ENCODE assay signal across 16 cellular contexts in the genomic region with DNA sequence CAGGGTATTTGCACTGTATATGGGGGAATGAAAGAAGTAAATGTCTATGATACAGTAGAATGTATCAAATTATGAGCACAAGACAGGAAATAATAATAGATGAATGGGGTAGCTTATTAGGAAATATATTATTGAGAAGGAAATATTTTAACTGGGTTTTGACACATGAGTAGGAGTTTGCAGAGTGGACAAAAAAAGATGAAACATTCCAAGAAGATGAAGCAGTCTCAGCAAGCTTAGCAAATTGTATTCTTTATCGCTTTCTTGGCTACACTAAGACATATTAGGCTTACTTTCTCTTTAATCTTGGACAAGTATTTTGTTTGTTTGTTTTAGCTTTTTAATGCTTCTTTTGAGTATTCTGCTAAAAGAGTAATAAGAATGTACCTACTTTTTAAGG. TPM values are rescaled to one million over a fixed set of nuclear protein-coding genes. Genes with fewer than 3 reads are reported as not detected.
DNase-seq lines count a peak whose midpoint lies in the region; ATAC-seq and TF ChIP-seq lines count a peak whose summit lies in the region.
"Had no signal": no experiment of that assay in that cellular context is flagged by ENCODE, and none has a peak within 500 bp of the region (broad histone marks: within the 10 kb centered on the region; RNA-seq: fewer than 3 reads in every experiment).

No MANE protein-coding gene starts in this region.

- H3K9me3 ChIP-seq in GM23248 (ENCODE audit: low read depth), result no peaks in the 10 kb centered on the region
- peaks cover 3% of the 10 kb centered on the region for H3K9me3 ChIP-seq in RWPE2 (ENCODE audit: severe bottlenecking)
- H3K9me3 ChIP-seq in ascending aorta, result no peaks in the 10 kb centered on the region
- H3K9me3 ChIP-seq in hepatocyte (ENCODE audit: low read depth), result no peaks in the 10 kb centered on the region
- H3K9me3 ChIP-seq: BE2C had no signal

- DNase-seq in GM23248 (peak; percentile 24), RWPE2 (ENCODE audit: low spot score) (no peak), iris pigment epithelial cell (ENCODE audit: low read depth) (peak; percentile 27), ascending aorta (ENCODE audit: low spot score in 2 of 2) (no peak), hepatocyte (ENCODE audit: low spot score) (no peak), immature natural killer cell (no peak)
- no peak for DNase-seq in activated CD4-positive, alpha-beta T cell treated with anti-CD3 and anti-CD28 coated beads for 48 hours
- DNase-seq: BE2C; CD4-positive, alpha-beta T cell; DMS53; GOT3; NCI-H1092 treated with DMSO at 0.1 percent for 48 hours; NCI-H524 had no signal

- H3K9ac ChIP-seq in GM23248, result no peak overlapping the region

- no peak overlapping the region for H2AFZ ChIP-seq in GM23248
- no peak overlapping the region for H2AFZ ChIP-seq in hepatocyte

- no peak overlapping the region for H3K4me3 Mint-ChIP-seq in immature natural killer cell
- H3K4me3 Mint-ChIP-seq: CD4-positive, alpha-beta T cell had no signal

- H3K27ac ChIP-seq in GM23248 (peak overlapping the region; percentile 8), RWPE2 (ENCODE audit: poor library complexity, severe bottlenecking) (peak overlapping the region; percentile 70), ascending aorta (no peak overlapping the region), hepatocyte (no peak overlapping the region)

- H3K27me3 ChIP-seq in GM23248 (replicated peaks; ENCODE audit: insufficient read depth) (no peaks in the 10 kb centered on the region), RWPE2 (ENCODE audit: insufficient read depth, poor library complexity, severe bottlenecking) (no peaks in the 10 kb centered on the region), ascending aorta (no peaks in the 10 kb centered on the region), hepatocyte (no peaks in the 10 kb centered on the region)

- H3K36me3 Mint-ChIP-seq in immature natural killer cell, result no peaks in the 10 kb centered on the region

- peaks cover 43% of the 10 kb centered on the region for H3K4me1 ChIP-seq in GM23248 (ENCODE audit: insufficient read depth)
- peaks cover 26% of the 10 kb centered on the region for H3K4me1 ChIP-seq in RWPE2 (ENCODE audit: insufficient read depth, poor library complexity, severe bottlenecking)
- H3K4me1 ChIP-seq in ascending aorta, result no peaks in the 10 kb centered on the region
- H3K4me1 ChIP-seq in hepatocyte (ENCODE audit: insufficient read depth), result no peaks in the 10 kb centered on the region
- H3K4me1 ChIP-seq: BE2C had no signal

- no peaks in the 10 kb centered on the region for H3K9me3 Mint-ChIP-seq in immature natural killer cell
- H3K9me3 Mint-ChIP-seq: CD4-positive, alpha-beta T cell had no signal

- H3K4me1 Mint-ChIP-seq in immature natural killer cell, result no peaks in the 10 kb centered on the region

- intact Hi-C loops in ascending aorta (cut with DNase I), result no loop called here

- H3K27ac Mint-ChIP-seq in immature natural killer cell, result no peak overlapping the region
- H3K27ac Mint-ChIP-seq: CD4-positive, alpha-beta T cell had no signal

- in situ Hi-C loops in GM23248 (cut with MboI), result no loop called here

- 0 out of 2 replicates have a peak, but pooled peaks cover 7% of the 10 kb centered on the region for H3K9me2 ChIP-seq in GM23248 (ENCODE audit: insufficient read depth)
- no peaks in the 10 kb centered on the region for H3K9me2 ChIP-seq in hepatocyte (replicated peaks; ENCODE audit: insufficient read depth)

- H4K20me1 ChIP-seq in GM23248 (ENCODE audit: insufficient read depth), result no peaks in the 10 kb centered on the region
- no peaks in the 10 kb centered on the region for H4K20me1 ChIP-seq in hepatocyte (ENCODE audit: insufficient read depth, poor library complexity, severe bottlenecking)

- H3K4me2 ChIP-seq in GM23248 (ENCODE audit: unreplicated experiment), result peak overlapping the region; percentile 55
- no peak overlapping the region for H3K4me2 ChIP-seq in hepatocyte

- no peak overlapping the region for H3K4me3 ChIP-seq in GM23248
- H3K4me3 ChIP-seq in RWPE2 (ENCODE audit: severe bottlenecking), result no peak overlapping the region
- no peak overlapping the region for H3K4me3 ChIP-seq in ascending aorta
- H3K4me3 ChIP-seq in hepatocyte, result no peak overlapping the region
- H3K4me3 ChIP-seq: GM12878 had no signal

- no peak for TF ChIP-seq CTCF in RWPE2 (IDR thresholded peaks at IDR 0.05; ENCODE audit: poor library complexity, severe bottlenecking)
- TF ChIP-seq CTCF in ascending aorta (IDR thresholded peaks at IDR 0.05), result no peak
- TF ChIP-seq CTCF in hepatocyte (IDR thresholded peaks at IDR 0.05; ENCODE audit: poor library complexity), result no peak

- H3K79me2 ChIP-seq in GM23248 (ENCODE audit: insufficient read depth), result no peaks in the 10 kb centered on the region
- H3K79me2 ChIP-seq in hepatocyte, result no peaks in the 10 kb centered on the region

- peaks cover 48% of the 10 kb centered on the region for H3F3A ChIP-seq in GM23248 (ENCODE audit: insufficient read depth)

- no peaks in the 10 kb centered on the region for H3K36me3 ChIP-seq in GM23248 (ENCODE audit: low read depth)
- no peaks in the 10 kb centered on the region for H3K36me3 ChIP-seq in RWPE2 (ENCODE audit: low read depth)
- no peaks in the 10 kb centered on the region for H3K36me3 ChIP-seq in ascending aorta
- H3K36me3 ChIP-seq in hepatocyte (replicated peaks; ENCODE audit: insufficient read depth, low read depth), result no peaks in the 10 kb centered on the region
- H3K36me3 ChIP-seq: BE2C had no signal

- peaks cover 3 to 9% (median 7%) of the 10 kb centered on the region in 3 donors for H3K27me3 Mint-ChIP-seq in immature natural killer cell (ENCODE audit: low read depth in 3 of 3)

- no peak for ATAC-seq in RWPE2 (ENCODE audit: low read depth)
- ATAC-seq: GM12878 had no signal

- WGBS in GM23248 (ENCODE audit: low coverage in 1 of 2, low lambda C conversion rate in 2 of 2, missing lambda C conversion rate in 2 of 2), 2 experiments, result 65 to 68% methylated on average over 1 of the region's 1 CpG
- WGBS in hepatocyte (ENCODE audit: low lambda C conversion rate, missing lambda C conversion rate), result 84% methylated on average over 1 of the region's 1 CpG

RNA-seq across cellular contexts. Expression of gene KRTAP4-9, which starts 1.3 kb away (rescaled TPM):
- total RNA-seq in GM23248 (2014; rRNA removed; shearing (Covaris generic)), result not detected in 2 replicates
- 0.49 and 0.51 TPM in 2 replicates for polyA plus RNA-seq in GM23248 (2016; fragmentation: Nextera tagmentation; extraction: Ambion mirVana)
- total RNA-seq in ascending aorta, result not detected
- not detected in 2 replicates for total RNA-seq in hepatocyte
- not detected in 2 replicates for polyA plus RNA-seq in hepatocyte
- not detected for polyA plus RNA-seq in immature natural killer cell
- total RNA-seq: CD4-positive, alpha-beta T cell; G401; GM12878; MCF 10A had no signal
- polyA plus RNA-seq: GM12878 had no signal

RNA-seq across cellular contexts. Expression of gene KRTAP4-16, which starts 1.9 kb away (rescaled TPM):
- not detected in 2 replicates for total RNA-seq in GM23248 (2014; rRNA removed; shearing (Covaris generic))
- polyA plus RNA-seq in GM23248 (2016; fragmentation: Nextera tagmentation; extraction: Ambion mirVana) (not detected in 2 replicates), hepatocyte (not detected in 2 replicates), immature natural killer cell (not detected)
- total RNA-seq in ascending aorta (not detected), hepatocyte (not detected in 2 replicates)
- total RNA-seq: CD4-positive, alpha-beta T cell; G401; GM12878; MCF 10A had no signal
- polyA plus RNA-seq: GM12878 had no signal

RNA-seq across cellular contexts. Expression of gene KRTAP4-8, which starts 6.0 kb away (rescaled TPM):
- total RNA-seq in GM23248 (2014; rRNA removed; shearing (Covaris generic)), result not detected in 2 replicates
- polyA plus RNA-seq in GM23248 (2016; fragmentation: Nextera tagmentation; extraction: Ambion mirVana), result 0.20 TPM in 1 of 2 replicates, not detected in the other
- not detected for total RNA-seq in ascending aorta
- not detected in 2 replicates for total RNA-seq in hepatocyte
- not detected in 2 replicates for polyA plus RNA-seq in hepatocyte
- polyA plus RNA-seq in immature natural killer cell, result not detected
- total RNA-seq: CD4-positive, alpha-beta T cell; G401; GM12878; MCF 10A had no signal
- polyA plus RNA-seq: GM12878 had no signal

RNA-seq across cellular contexts. Expression of gene KRTAP4-11, which starts 14.3 kb away (rescaled TPM):
- not detected in 2 replicates for total RNA-seq in GM23248 (2014; rRNA removed; shearing (Covaris generic))
- 0.29 TPM in 1 of 2 replicates, not detected in the other for polyA plus RNA-seq in GM23248 (2016; fragmentation: Nextera tagmentation; extraction: Ambion mirVana)
- not detected for total RNA-seq in ascending aorta
- total RNA-seq in hepatocyte, result not detected in 2 replicates
- not detected in 2 replicates for polyA plus RNA-seq in hepatocyte
- not detected for polyA plus RNA-seq in immature natural killer cell
- total RNA-seq: CD4-positive, alpha-beta T cell; G401; GM12878; MCF 10A had no signal
- polyA plus RNA-seq: GM12878 had no signal

RNA-seq across cellular contexts. Expression of gene KRTAP4-7, which starts 19.9 kb away (rescaled TPM):
- total RNA-seq in GM23248 (2014; rRNA removed; shearing (Covaris generic)), result not detected in 2 replicates
- polyA plus RNA-seq in GM23248 (2016; fragmentation: Nextera tagmentation; extraction: Ambion mirVana), result not detected in 2 replicates
- not detected for total RNA-seq in ascending aorta
- total RNA-seq in hepatocyte, result not detected in 2 replicates
- polyA plus RNA-seq in hepatocyte, result not detected in 2 replicates
- polyA plus RNA-seq in immature natural killer cell, result not detected
- total RNA-seq: CD4-positive, alpha-beta T cell; G401; GM12878; MCF 10A had no signal
- polyA plus RNA-seq: GM12878 had no signal

Comparison
In these comparisons a context has a peak if more than half of its experiments do, and no peak if none do; other contexts are left out.
1. DNase-seq: peak in GM23248 (single experiment) and iris pigment epithelial cell (single experiment); none in RWPE2 (single experiment), ascending aorta (0 of 2), activated CD4-positive, alpha-beta T cell treated with anti-CD3 and anti-CD28 coated beads for 48 hours (single experiment), hepatocyte (single experiment) and immature natural killer cell (0 of 3).
2. H3K27ac ChIP-seq: peak in GM23248 (single experiment) and RWPE2 (single experiment); none in ascending aorta (0 of 2) and hepatocyte (single experiment).